Comparison of ENCODE assay signal across 23 cellular contexts in the genomic region with DNA sequence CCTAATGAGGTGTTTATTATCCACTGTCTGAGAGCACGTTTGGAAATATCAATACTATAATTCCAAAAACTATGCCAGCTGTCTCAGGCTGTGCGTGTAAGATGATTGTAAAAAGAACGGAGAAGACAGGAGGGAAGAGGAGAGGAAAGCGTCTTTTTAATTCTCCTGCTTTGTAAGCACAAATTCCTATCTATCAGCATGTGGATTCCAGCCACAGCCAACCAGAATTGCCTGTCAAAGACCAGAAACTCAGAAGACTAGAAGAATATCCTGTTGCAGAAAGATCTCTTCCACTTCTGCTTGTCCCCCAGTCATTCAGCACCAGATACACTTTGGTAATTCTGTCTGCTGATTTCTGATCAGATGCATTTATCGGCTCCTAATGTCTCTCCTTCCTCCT. TPM values are rescaled to one million over a fixed set of nuclear protein-coding genes. Genes with fewer than 3 reads are reported as not detected.
A peak's percentile ranks its signal among the peaks of the same experiment; 100 is the strongest.
DNase-seq lines count a peak whose midpoint lies in the region; ATAC-seq and TF ChIP-seq lines count a peak whose summit lies in the region.
"Had no signal": no experiment of that assay in that cellular context is flagged by ENCODE, and none has a peak within 500 bp of the region (broad histone marks: within the 10 kb centered on the region; RNA-seq: fewer than 3 reads in every experiment).

No MANE protein-coding gene starts in this region.

- H3K27ac Mint-ChIP-seq in chondrocyte (ENCODE audit: unreplicated experiment) = peak overlapping the region; percentile 79

- H3K4me1 Mint-ChIP-seq in chondrocyte (ENCODE audit: low read depth) = peaks cover 33% of the 10 kb centered on the region

- peaks cover 28% of the 10 kb centered on the region; the same call in 1 of the 2 replicates for H3F3A ChIP-seq in DOHH2 (ENCODE audit: control insufficient read depth, insufficient read depth)

- no peak for ATAC-seq in HG03139 (IDR thresholded peaks at IDR 0.05; ENCODE audit: unreplicated experiment)
- ATAC-seq: activated naive CD4-positive, alpha-beta T cell treated with anti-CD3 and anti-CD28 coated beads, Interleukin-2, amount 50 U/mL, for 72 hours; body of pancreas had no signal

- H3K4me1 ChIP-seq in DOHH2 (ENCODE audit: control insufficient read depth, low read length) (peaks cover 56% of the 10 kb centered on the region), HUES48 (ENCODE audit: control insufficient read depth, insufficient read depth, low read length) (peaks cover 34% of the 10 kb centered on the region), osteoblast (ENCODE audit: insufficient read depth, low read length) (peaks cover 45% of the 10 kb centered on the region), esophagus squamous epithelium (peaks cover 0 to 30% (median 0%) of the 10 kb centered on the region in 3 donors)

- intact Hi-C loops in esophagus squamous epithelium (cut with DNase I) = no loop called here

- H3K36me3 ChIP-seq in DOHH2 (ENCODE audit: control insufficient read depth, low read length) (peaks cover 89% of the 10 kb centered on the region), HUES48 (ENCODE audit: control insufficient read depth, insufficient read depth, low read length) (peaks cover 49% of the 10 kb centered on the region), osteoblast (ENCODE audit: insufficient read depth, low read length) (peaks cover 57% of the 10 kb centered on the region), esophagus squamous epithelium (peaks cover 0 to 79% (median 0%) of the 10 kb centered on the region in 3 donors)
- H3K36me3 ChIP-seq: neural progenitor cell had no signal

- DNase-seq in chondrocyte (ENCODE audit: low spot score) (no peak), osteoblast (ENCODE audit: insufficient read length, low spot score, missing footprints) (no peak), NCI-H2196 treated with DMSO at 0.1 percent for 48 hours (lab: John Stamatoyannopoulos, UW; ENCODE audit: unreplicated experiment) (no peak), substantia nigra (lab: John Stamatoyannopoulos, UW) (no peak), esophagus squamous epithelium (lab: John Stamatoyannopoulos, UW) (no peak)
- DNase-seq: activated CD4-positive, CD25-positive, alpha-beta regulatory T cell treated with anti-CD3 and anti-CD28 coated beads, Interleukin-2, amount 50 U/mL, for 72 hours; AML-193; body of pancreas; DND-41; GOT3; NCI-H1436; NCI-H2171; NCI-H69; T1000 had no signal

- H3K4me3 ChIP-seq in DOHH2 (ENCODE audit: low read length) (peak overlapping the region; percentile 54), HUES48 (ENCODE audit: low read depth, low read length) (no peak overlapping the region), osteoblast (ENCODE audit: insufficient read depth, low read length) (no peak overlapping the region), esophagus squamous epithelium (no peak overlapping the region)
- H3K4me3 ChIP-seq: body of pancreas, neural progenitor cell had no signal

- H3K4me2 ChIP-seq in DOHH2 (ENCODE audit: low read length) = peak overlapping the region; percentile 75
- H3K4me2 ChIP-seq in osteoblast (ENCODE audit: insufficient read depth, low read length) = no peak overlapping the region
- H3K4me2 ChIP-seq: neural progenitor cell had no signal

- H3K9me3 ChIP-seq in DOHH2 (ENCODE audit: control insufficient read depth, insufficient read depth, low read length) (no peaks in the 10 kb centered on the region), HUES48 (ENCODE audit: control insufficient read depth, insufficient read depth, low read length) (no peaks in the 10 kb centered on the region), osteoblast (ENCODE audit: low read depth, low read length) (no peaks in the 10 kb centered on the region), esophagus squamous epithelium (no peaks in the 10 kb centered on the region)
- H3K9me3 ChIP-seq: body of pancreas had no signal

- TF ChIP-seq CTCF in DOHH2 (IDR thresholded peaks at IDR 0.05; ENCODE audit: low read depth, low read length, poor library complexity, severe bottlenecking) (no peak), chondrocyte (IDR thresholded peaks at IDR 0.05) (no peak), osteoblast (IDR thresholded peaks at IDR 0.05; ENCODE audit: extremely low read depth, low read depth, low read length) (no peak), esophagus squamous epithelium (IDR thresholded peaks at IDR 0.05) (no peak)

- H4K20me1 ChIP-seq in DOHH2 (ENCODE audit: control insufficient read depth, insufficient read depth, low read depth, low read length) (no peaks in the 10 kb centered on the region), osteoblast (ENCODE audit: insufficient read depth, low read length) (peaks cover 8% of the 10 kb centered on the region)

- H3K27ac ChIP-seq in DOHH2 (ENCODE audit: low read depth, low read length) (peak overlapping the region; percentile 100), HUES48 (ENCODE audit: low read depth, low read length) (peak overlapping the region; percentile 34), osteoblast (ENCODE audit: low read depth, low read length) (peak overlapping the region; percentile 87), substantia nigra (ENCODE audit: low read depth, low read length, poor library complexity, severe bottlenecking) (no peak overlapping the region), esophagus squamous epithelium (peak overlapping the region in 1 of 4 donors; percentile 57)
- H3K27ac ChIP-seq: body of pancreas, neural progenitor cell had no signal

- H3K36me3 Mint-ChIP-seq in chondrocyte (ENCODE audit: low read depth) = peaks cover 35% of the 10 kb centered on the region
- H3K36me3 Mint-ChIP-seq: activated naive CD4-positive, alpha-beta T cell treated with anti-CD3 and anti-CD28 coated beads, Interleukin-2, amount 50 U/mL, for 72 hours had no signal

- no peaks in the 10 kb centered on the region for H3K27me3 ChIP-seq in DOHH2 (ENCODE audit: control insufficient read depth, low read length)
- H3K27me3 ChIP-seq in HUES48 (ENCODE audit: control insufficient read depth, insufficient read depth, low read length) = no peaks in the 10 kb centered on the region
- H3K27me3 ChIP-seq in osteoblast (ENCODE audit: insufficient read depth, low read length) = no peaks in the 10 kb centered on the region
- H3K27me3 ChIP-seq in esophagus squamous epithelium = no peaks in the 10 kb centered on the region
- H3K27me3 ChIP-seq: body of pancreas, neural progenitor cell had no signal

- 73 to 82% methylated on average over 5 of the region's 5 CpGs for WGBS in esophagus squamous epithelium, 2 donors

- no peaks in the 10 kb centered on the region for H3K9me3 Mint-ChIP-seq in chondrocyte (ENCODE audit: low read depth)
- H3K9me3 Mint-ChIP-seq: activated naive CD4-positive, alpha-beta T cell treated with anti-CD3 and anti-CD28 coated beads, Interleukin-2, amount 50 U/mL, for 72 hours; neural progenitor cell had no signal

- H3K79me2 ChIP-seq in DOHH2 (ENCODE audit: control insufficient read depth, low read length) = peaks cover 40% of the 10 kb centered on the region
- no peaks in the 10 kb centered on the region for H3K79me2 ChIP-seq in osteoblast (ENCODE audit: insufficient read depth, low read length)

- no peak overlapping the region for H3K4me3 Mint-ChIP-seq in chondrocyte (ENCODE audit: unreplicated experiment)
- H3K4me3 Mint-ChIP-seq: neural progenitor cell had no signal

- no peak overlapping the region for H3K9ac ChIP-seq in HUES48 (ENCODE audit: low read depth, low read length)
- H3K9ac ChIP-seq: neural progenitor cell had no signal

- no peaks in the 10 kb centered on the region for H3K9me2 ChIP-seq in DOHH2 (replicated peaks; ENCODE audit: control insufficient read depth, low read length)

- H3K27me3 Mint-ChIP-seq in chondrocyte (ENCODE audit: low read depth) = no peaks in the 10 kb centered on the region

- H2AFZ ChIP-seq in osteoblast (ENCODE audit: low read length) = no peak overlapping the region
- H2AFZ ChIP-seq: neural progenitor cell had no signal

- TF ChIP-seq POLR2A in esophagus squamous epithelium (IDR thresholded peaks at IDR 0.05) = no peak

RNA-seq across cellular contexts. Expression of a gene that starts 25.8 kb away (rescaled TPM):
- total RNA-seq in chondrocyte (not detected in 3 replicates), osteoblast (not detected in 2 replicates), esophagus squamous epithelium (not detected)
- total RNA-seq: activated CD8-positive, alpha-beta memory T cell treated with anti-CD3 and anti-CD28 coated beads for 36 hours; activated naive CD4-positive, alpha-beta T cell treated with anti-CD3 and anti-CD28 coated beads, Interleukin-2, amount 50 U/mL, for 72 hours; body of pancreas; M059J; mononuclear cell; SK-MEL-5 had no signal
